1 cellular context compared by ENCODE assay signal in the genomic region with DNA sequence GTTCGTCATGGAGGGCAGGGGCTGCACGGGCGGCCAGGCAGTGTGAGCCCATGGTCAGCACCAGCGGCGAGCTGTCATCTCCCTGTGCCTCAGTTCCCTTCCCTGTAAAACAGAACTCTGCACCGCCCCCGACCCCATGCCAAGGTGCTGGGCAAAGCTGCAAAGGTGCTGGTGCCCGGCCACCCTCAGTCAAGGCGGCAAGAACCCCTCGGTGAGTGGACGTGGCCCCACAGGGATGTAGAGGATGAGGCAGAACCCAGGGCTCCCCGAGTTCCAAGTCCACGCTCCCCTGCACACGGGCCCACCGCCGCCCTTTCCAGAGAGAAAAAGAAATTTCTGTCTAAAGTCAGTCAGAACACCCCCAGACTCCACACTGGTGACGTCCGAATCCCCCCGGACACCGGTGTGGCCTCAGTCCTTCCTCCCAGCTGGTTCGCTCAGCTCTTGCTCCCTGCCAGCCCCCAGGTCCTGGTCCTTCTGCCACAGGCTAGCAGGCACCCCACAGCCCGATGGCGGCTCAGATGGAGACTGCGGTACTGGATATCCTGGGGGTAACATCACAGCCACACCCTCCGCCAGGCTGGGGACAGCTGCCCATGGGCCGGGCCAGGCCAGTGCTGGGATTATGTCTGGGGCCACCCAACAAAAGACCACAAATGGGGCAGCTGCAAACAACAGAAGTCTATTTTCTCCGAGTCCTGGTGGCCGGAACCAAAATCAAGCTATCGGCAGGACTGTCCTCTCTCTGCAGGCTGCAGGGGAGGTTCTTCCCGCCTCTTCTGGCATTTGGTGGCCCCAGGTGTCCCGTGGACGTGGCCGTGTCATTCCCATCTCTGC.
TF ChIP-seq lines count a peak whose summit lies in the region.

No MANE protein-coding gene starts in this region.

TF ChIP-seq in IMR-90, 13 proteins besides CTCF, POLR2A, EP300 and RAD21:
- no peak for TF ChIP-seq CEBPB (IDR thresholded peaks at IDR 0.05; ENCODE audit: low read depth, low read length)
- TF ChIP-seq RCOR1 (IDR thresholded peaks at IDR 0.05; ENCODE audit: insufficient replicate concordance, low read length), result no peak
- TF ChIP-seq RFX5 (IDR thresholded peaks at IDR 0.05; ENCODE audit: low read depth, low read length), result no peak
- no peak for TF ChIP-seq MAFK (IDR thresholded peaks at IDR 0.05; ENCODE audit: low read depth, low read length)
- TF ChIP-seq, protein P1, sequence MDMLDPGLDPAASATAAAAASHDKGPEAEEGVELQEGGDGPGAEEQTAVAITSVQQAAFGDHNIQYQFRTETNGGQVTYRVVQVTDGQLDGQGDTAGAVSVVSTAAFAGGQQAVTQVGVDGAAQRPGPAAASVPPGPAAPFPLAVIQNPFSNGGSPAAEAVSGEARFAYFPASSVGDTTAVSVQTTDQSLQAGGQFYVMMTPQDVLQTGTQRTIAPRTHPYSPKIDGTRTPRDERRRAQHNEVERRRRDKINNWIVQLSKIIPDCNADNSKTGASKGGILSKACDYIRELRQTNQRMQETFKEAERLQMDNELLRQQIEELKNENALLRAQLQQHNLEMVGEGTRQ (IDR thresholded peaks at IDR 0.05; ENCODE audit: low read depth, low read length), result no peak
- TF ChIP-seq, protein P2, sequence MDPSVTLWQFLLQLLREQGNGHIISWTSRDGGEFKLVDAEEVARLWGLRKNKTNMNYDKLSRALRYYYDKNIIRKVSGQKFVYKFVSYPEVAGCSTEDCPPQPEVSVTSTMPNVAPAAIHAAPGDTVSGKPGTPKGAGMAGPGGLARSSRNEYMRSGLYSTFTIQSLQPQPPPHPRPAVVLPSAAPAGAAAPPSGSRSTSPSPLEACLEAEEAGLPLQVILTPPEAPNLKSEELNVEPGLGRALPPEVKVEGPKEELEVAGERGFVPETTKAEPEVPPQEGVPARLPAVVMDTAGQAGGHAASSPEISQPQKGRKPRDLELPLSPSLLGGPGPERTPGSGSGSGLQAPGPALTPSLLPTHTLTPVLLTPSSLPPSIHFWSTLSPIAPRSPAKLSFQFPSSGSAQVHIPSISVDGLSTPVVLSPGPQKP (IDR thresholded peaks at IDR 0.05; ENCODE audit: borderline replicate concordance, low read depth, low read length), result no peak
- TF ChIP-seq MAZ (IDR thresholded peaks at IDR 0.05; ENCODE audit: borderline replicate concordance, low read depth, low read length), result no peak
- TF ChIP-seq FOS (IDR thresholded peaks at IDR 0.05; ENCODE audit: low read depth, low read length), result no peak
- no peak for TF ChIP-seq NFE2L2 (IDR thresholded peaks at IDR 0.05; ENCODE audit: low read depth, low read length)
- no peak for TF ChIP-seq MXI1 (IDR thresholded peaks at IDR 0.05; ENCODE audit: borderline replicate concordance, low read depth, low read length)
- no peak for TF ChIP-seq SMC3 (IDR thresholded peaks at IDR 0.05; ENCODE audit: low read depth, low read length)
- no peak for TF ChIP-seq BHLHE40 (IDR thresholded peaks at IDR 0.05; ENCODE audit: low read depth, low read length)
- no peak for TF ChIP-seq CHD1 (IDR thresholded peaks at IDR 0.05; ENCODE audit: low read depth, low read length)
